ENCODE assay signal across 10 cellular contexts in the genomic region with DNA sequence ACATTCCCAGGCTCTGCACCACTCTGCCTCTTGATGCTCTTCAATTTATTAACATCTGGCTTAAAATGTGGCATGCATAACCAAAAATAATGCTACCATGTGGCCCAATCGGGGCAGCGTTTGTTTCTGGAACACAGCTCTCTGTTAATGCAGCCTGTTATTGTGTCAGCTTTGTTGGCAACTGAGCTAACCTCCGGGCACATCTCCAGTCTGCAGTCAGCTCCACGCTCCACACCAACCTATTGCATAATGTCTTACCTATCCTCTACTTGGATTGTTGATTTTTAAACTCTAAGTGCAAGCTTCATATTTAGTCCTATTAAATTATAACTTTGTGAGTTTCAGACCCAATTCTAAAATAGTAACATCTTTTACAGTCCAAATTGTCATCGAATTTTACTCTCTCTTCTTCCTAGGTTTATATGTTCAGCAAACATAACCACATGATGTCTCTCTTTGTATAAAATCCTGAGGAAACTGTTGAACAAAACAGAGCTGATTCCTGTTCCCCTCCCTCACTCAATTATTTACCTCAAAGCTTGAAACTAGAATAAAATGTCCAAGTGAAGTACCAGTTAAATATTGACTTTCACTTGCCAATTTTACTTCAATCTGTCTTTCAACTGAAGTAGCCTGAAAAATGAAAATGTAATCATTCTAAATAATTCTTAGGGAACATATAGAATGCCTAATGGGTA.
DNase-seq lines count a peak whose midpoint lies in the region; ATAC-seq, FAIRE-seq and TF ChIP-seq lines count a peak whose summit lies in the region.
"Had no signal": no experiment of that assay in that cellular context is flagged by ENCODE, and none has a peak within 500 bp of the region (broad histone marks: within the 10 kb centered on the region; RNA-seq: fewer than 3 reads in every experiment).

No MANE protein-coding gene starts in this region.

- no peaks in the 10 kb centered on the region for H3K79me2 ChIP-seq in K562 (ENCODE audit: control insufficient read depth, insufficient read depth, low read length)

- H3K4me1 ChIP-seq in K562 (replicated peaks in 1 of 2; ENCODE audit: control insufficient read depth in 2 of 2, insufficient read depth in 2 of 2, low read length in 2 of 2) (peaks cover 0 to 19% of the 10 kb centered on the region in 2 experiments; a peak in 3 of 5 replicates), uterus (no peaks in the 10 kb centered on the region)

- H3K27me3 ChIP-seq in K562 (ENCODE audit: control insufficient read depth in 2 of 2, insufficient read depth in 2 of 2, low read length in 2 of 2) (no peaks in the 10 kb centered on the region), uterus (no peaks in the 10 kb centered on the region), H7 (ENCODE audit: control insufficient read depth, insufficient read depth, low read length) (no peaks in the 10 kb centered on the region)

- POLR2A ChIA-PET in K562 (lab: Yijun Ruan, JAX) (no interaction called here), T-cell (lab: Charles Lee) (interaction anchor here (0.6 to 0.7 kb wide), 2 partner anchors 239 to 299 kb away, joined by 3 read pairs; no protein-coding TSS in a partner anchor)

- TF ChIP-seq CTCF in K562 (IDR thresholded peaks at IDR 0.05 in 2 of 3, conservative IDR thresholded peaks at IDR 0.05 in 1 of 3; ENCODE audit: insufficient read depth in 2 of 3, low read depth in 1 of 3, low read length in 3 of 3) (no peak), uterus (IDR thresholded peaks at IDR 0.05) (no peak)

- H3K27ac ChIP-seq in K562 (ENCODE audit: extremely low read depth, low read depth, low read length) (no peak overlapping the region), uterus (no peak overlapping the region)

- H4K20me1 ChIP-seq in K562 (replicated peaks; ENCODE audit: control insufficient read depth, insufficient read depth, low read length), result no peaks in the 10 kb centered on the region

- in situ Hi-C loops in K562 (cut with MboI), result no loop called here

- H3K9ac ChIP-seq in K562 (ENCODE audit: insufficient read depth in 1 of 2, low read depth in 2 of 2, low read length in 2 of 2), result no peak overlapping the region

- no peak for TF ChIP-seq POLR2A in K562 (conservative IDR thresholded peaks at IDR 0.05)
- no peak for TF ChIP-seq POLR2A in uterus (IDR thresholded peaks at IDR 0.05)

- H3K9me1 ChIP-seq in K562 (ENCODE audit: control insufficient read depth, insufficient read depth, low read length), result no peaks in the 10 kb centered on the region

- no peaks in the 10 kb centered on the region for H3K36me3 ChIP-seq in K562 (ENCODE audit: control insufficient read depth, insufficient read depth, low read length)
- H3K36me3 ChIP-seq in uterus, result no peaks in the 10 kb centered on the region
- H3K36me3 ChIP-seq in H7 (replicated peaks; ENCODE audit: control insufficient read depth, insufficient read depth, low read length), result no peaks in the 10 kb centered on the region

- intact Hi-C loops in K562 (cut with micrococcal nuclease), result no loop called here
- intact Hi-C loops in uterus (cut with DNase I; ENCODE audit: low total_unique reads), result no loop called here
- intact Hi-C loops in activated CD4-positive, alpha-beta T cell treated with anti-CD3 and anti-CD28 coated beads, Interleukin-2, amount 10 ng/mL, durations not matched to agents 24 days and 14 days (cut with micrococcal nuclease), result no loop called here

- no peaks in the 10 kb centered on the region for H3K36me3 Mint-ChIP-seq in activated CD4-positive, alpha-beta T cell treated with anti-CD3 and anti-CD28 coated beads, Interleukin-2, amount 10 ng/mL, durations not matched to agents 24 days and 14 days (ENCODE audit: low read depth)
- no peaks in the 10 kb centered on the region for H3K36me3 Mint-ChIP-seq in T-cell
- H3K36me3 Mint-ChIP-seq: stimulated activated naive B cell treated with anti-CD40 and anti-IgM and Interleukin-4, amounts not matched to agents 10 μg/mL and 1 μg/mL and 100 μg/mL, for 72 hours had no signal

- H3K4me3 ChIP-seq in K562, result no peak overlapping the region
- no peak overlapping the region for H3K4me3 ChIP-seq in uterus
- H3K4me3 ChIP-seq in H7 (ENCODE audit: insufficient read depth, low read depth, low read length), result no peak overlapping the region

- no peaks in the 10 kb centered on the region for H3K4me1 Mint-ChIP-seq in activated CD4-positive, alpha-beta T cell treated with anti-CD3 and anti-CD28 coated beads, Interleukin-2, amount 10 ng/mL, durations not matched to agents 24 days and 14 days
- no peaks in the 10 kb centered on the region for H3K4me1 Mint-ChIP-seq in T-cell
- H3K4me1 Mint-ChIP-seq: B cell; stimulated activated naive B cell treated with anti-CD40 and anti-IgM and Interleukin-4, amounts not matched to agents 10 μg/mL and 1 μg/mL and 100 μg/mL, for 72 hours had no signal

- peak overlapping the region; percentile 46 for H2AFZ ChIP-seq in K562 (ENCODE audit: low read depth, low read length)

- no peaks in the 10 kb centered on the region for H3K9me3 Mint-ChIP-seq in activated CD4-positive, alpha-beta T cell treated with anti-CD3 and anti-CD28 coated beads, Interleukin-2, amount 10 ng/mL, durations not matched to agents 24 days and 14 days
- H3K9me3 Mint-ChIP-seq in T-cell, result no peaks in the 10 kb centered on the region
- H3K9me3 Mint-ChIP-seq: stimulated activated naive B cell treated with anti-CD40 and anti-IgM and Interleukin-4, amounts not matched to agents 10 μg/mL and 1 μg/mL and 100 μg/mL, for 72 hours had no signal

- H3K27ac Mint-ChIP-seq in activated CD4-positive, alpha-beta T cell treated with anti-CD3 and anti-CD28 coated beads, Interleukin-2, amount 10 ng/mL, durations not matched to agents 24 days and 14 days, result no peak overlapping the region
- H3K27ac Mint-ChIP-seq in T-cell, result no peak overlapping the region
- H3K27ac Mint-ChIP-seq: B cell; stimulated activated naive B cell treated with anti-CD40 and anti-IgM and Interleukin-4, amounts not matched to agents 10 μg/mL and 1 μg/mL and 100 μg/mL, for 72 hours had no signal

- 57% methylated on average over 5 of the region's 5 CpGs for WGBS in K562 (ENCODE audit: insufficient coverage, low coverage, missing lambda C conversion rate)

- H3K27me3 Mint-ChIP-seq in activated CD4-positive, alpha-beta T cell treated with anti-CD3 and anti-CD28 coated beads, Interleukin-2, amount 10 ng/mL, durations not matched to agents 24 days and 14 days, result peaks cover 2% of the 10 kb centered on the region
- H3K27me3 Mint-ChIP-seq in T-cell, result peaks cover 3 to 4% of the 10 kb centered on the region in 2 donors

- no peak overlapping the region for H3K4me2 ChIP-seq in K562 (ENCODE audit: insufficient read depth, low read length)

- CTCF ChIA-PET in K562 (lab: Yijun Ruan, JAX; ENCODE audit: low intra/inter-chr PET ratio) (no interaction called here), T-cell (lab: Charles Lee) (interaction anchor here in 1 of 2 donors (1.0 kb wide), 1 partner anchor 189 kb away, joined by 4 read pairs; no protein-coding TSS in a partner anchor)

- ATAC-seq in K562 (no peak), T-cell (replicated peaks in 1 of 4) (no peak)
- ATAC-seq: stimulated activated naive B cell treated with anti-CD40 and anti-IgM and Interleukin-4, amounts not matched to agents 10 μg/mL and 1 μg/mL and 100 μg/mL, for 72 hours had no signal

- DNase-seq in NCI-H2107 treated with DMSO at 0.1 percent for 48 hours (lab: John Stamatoyannopoulos, UW; ENCODE audit: unreplicated experiment) (peak; percentile 9), NCI-H2107 (lab: John Stamatoyannopoulos, UW) (no peak), K562 (ENCODE audit: extremely low read depth in 1 of 4, low spot score in 3 of 4) (no peak), kidney tubule cell (ENCODE audit: low spot score) (peak; percentile 62), uterus (peak; percentile 49 to 65), T-cell (no peak), H7 (no peak)
- DNase-seq in activated CD4-positive, alpha-beta T cell treated with anti-CD3 and anti-CD28 coated beads, Interleukin-2, amount 10 ng/mL, durations not matched to agents 24 days and 14 days, result no peak
- DNase-seq: stimulated activated naive B cell treated with anti-CD40 and anti-IgM and Interleukin-4, amounts not matched to agents 10 μg/mL and 1 μg/mL and 100 μg/mL, for 72 hours had no signal

- TF ChIP-seq EP300 in K562 (IDR thresholded peaks at IDR 0.05; ENCODE audit: low read length), result no peak

- BruUV-seq in K562 (replicated peaks; lab: Mats Ljungman, UMichigan), result no TSS peak

- no peak for TF ChIP-seq RAD21 in K562 (CRISPR knock-in tag; conservative IDR thresholded peaks at IDR 0.05 in 1 of 2, IDR thresholded peaks at IDR 0.05 in 1 of 2)

- H3K9me3 ChIP-seq in K562 (replicated peaks; ENCODE audit: control insufficient read depth, insufficient read depth, low read depth, low read length) (no peaks in the 10 kb centered on the region), uterus (no peaks in the 10 kb centered on the region)

- no peak overlapping the region for H3K4me3 Mint-ChIP-seq in activated CD4-positive, alpha-beta T cell treated with anti-CD3 and anti-CD28 coated beads, Interleukin-2, amount 10 ng/mL, durations not matched to agents 24 days and 14 days
- no peak overlapping the region for H3K4me3 Mint-ChIP-seq in T-cell
- H3K4me3 Mint-ChIP-seq: B cell; stimulated activated naive B cell treated with anti-CD40 and anti-IgM and Interleukin-4, amounts not matched to agents 10 μg/mL and 1 μg/mL and 100 μg/mL, for 72 hours had no signal

- FAIRE-seq in K562 (lab: Jason Lieb, UNC), result no peak

TF ChIP-seq in K562, 482 proteins besides CTCF, POLR2A, EP300 and RAD21 (continues in another document):
- TF ChIP-seq POLR2G (IDR thresholded peaks at IDR 0.05; ENCODE audit: low read depth, low read length) (no peak), MAFG (tag; conservative IDR thresholded peaks at IDR 0.05) (no peak), FOXK2 (conservative IDR thresholded peaks at IDR 0.05 in 1 of 2, IDR thresholded peaks at IDR 0.05 in 1 of 2; ENCODE audit: low read depth in 2 of 2) (no peak), CHCHD3 (CRISPR knock-in tag; IDR thresholded peaks at IDR 0.05) (no peak), CHD1 (IDR thresholded peaks at IDR 0.05; ENCODE audit: low read length) (no peak), MECOM (CRISPR knock-in tag; IDR thresholded peaks at IDR 0.05) (no peak), ZBTB43 (CRISPR knock-in tag; IDR thresholded peaks at IDR 0.05) (no peak), ZNF780A (CRISPR knock-in tag; IDR thresholded peaks at IDR 0.05) (no peak), SNRNP70 (optimal IDR thresholded peaks at IDR 0.05; ENCODE audit: low read depth, low read length) (no peak), HNRNPH1 (optimal IDR thresholded peaks at IDR 0.05; ENCODE audit: low read depth, low read length) (no peak), DNMT1 (IDR thresholded peaks at IDR 0.05) (no peak)

Comparison
In these comparisons a context has a peak if more than half of its experiments do, and no peak if none do; other contexts are left out.
1. DNase-seq: peak in NCI-H2107 treated with DMSO at 0.1 percent for 48 hours (single experiment), kidney tubule cell (single experiment) and uterus (2 of 2); none in NCI-H2107 (single experiment), K562 (0 of 4), activated CD4-positive, alpha-beta T cell treated with anti-CD3 and anti-CD28 coated beads, Interleukin-2, amount 10 ng/mL, durations not matched to agents 24 days and 14 days (single experiment), T-cell (0 of 34) and H7 (single experiment).